Comparison of ENCODE assay signal across 14 cellular contexts in the genomic region with DNA sequence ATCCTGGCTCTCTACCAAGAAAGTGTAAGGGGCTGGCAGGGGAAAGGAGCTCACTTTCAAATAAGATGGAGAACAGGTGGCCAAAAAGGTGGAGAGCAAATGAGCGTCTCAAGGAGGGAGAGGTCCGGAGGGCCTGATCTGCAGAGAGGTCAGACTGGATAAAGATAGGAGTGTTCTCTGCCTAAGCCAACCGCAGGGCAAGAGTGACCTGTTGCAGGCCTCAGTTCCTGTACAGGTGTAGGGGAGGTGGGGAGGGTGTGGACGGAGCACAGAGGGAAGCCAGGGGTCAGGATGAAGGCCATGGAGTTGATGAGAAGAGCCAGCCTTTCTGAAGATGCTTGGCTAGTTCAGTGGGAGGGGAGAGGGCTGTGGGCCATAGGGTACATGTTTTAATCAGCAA.
DNase-seq lines count a peak whose midpoint lies in the region; ATAC-seq and TF ChIP-seq lines count a peak whose summit lies in the region.
"Had no signal": no experiment of that assay in that cellular context is flagged by ENCODE, and none has a peak within 500 bp of the region (broad histone marks: within the 10 kb centered on the region; RNA-seq: fewer than 3 reads in every experiment).

No MANE protein-coding gene starts in this region.

- in situ Hi-C loops in mammary epithelial cell (cut with MboI; ENCODE audit: low sequenced_read_pairs in 2 of 2) = no loop called here

- no peaks in the 10 kb centered on the region for H3K4me1 Mint-ChIP-seq in activated T-helper 17 cell treated with anti-CD3 and anti-CD28 coated beads, Interleukin-2, amount 50 U/mL, for 72 hours
- no peaks in the 10 kb centered on the region for H3K4me1 Mint-ChIP-seq in natural killer cell
- H3K4me1 Mint-ChIP-seq: B cell had no signal

- no peaks in the 10 kb centered on the region for H3K27me3 Mint-ChIP-seq in activated T-helper 17 cell treated with anti-CD3 and anti-CD28 coated beads, Interleukin-2, amount 50 U/mL, for 72 hours
- H3K27me3 Mint-ChIP-seq in natural killer cell (ENCODE audit: low read depth in 2 of 2) = no peaks in the 10 kb centered on the region
- H3K27me3 Mint-ChIP-seq: B cell; CD4-positive, alpha-beta T cell had no signal

- no TSS peak for BruUV-seq in mammary epithelial cell (replicated peaks; lab: Mats Ljungman, UMichigan)

- no peak overlapping the region for H3K23ac ChIP-seq in neuronal stem cell (ENCODE audit: low read depth, low read length, poor library complexity)

- dilution Hi-C loops in mammary epithelial cell (cut with HindIII; ENCODE audit: low sequenced_read_pairs) = no loop called here

- WGBS in mammary epithelial cell (ENCODE audit: low coverage, missing lambda C conversion rate) = 92% methylated on average over 4 of the region's 4 CpGs
- no CpG with 5 or more reads among the region's 4 CpGs for WGBS in neuronal stem cell (ENCODE audit: extremely low coverage in 2 of 2, insufficient read length in 2 of 2, insufficient replicate concordance in 1 of 2), 2 donors

- H4K91ac ChIP-seq in neuronal stem cell (ENCODE audit: low read depth, low read length, poor library complexity) = no peak overlapping the region

- no peaks in the 10 kb centered on the region for H3K36me3 Mint-ChIP-seq in activated T-helper 17 cell treated with anti-CD3 and anti-CD28 coated beads, Interleukin-2, amount 50 U/mL, for 72 hours (ENCODE audit: low read depth)
- H3K36me3 Mint-ChIP-seq in natural killer cell = no peaks in the 10 kb centered on the region

- no peaks in the 10 kb centered on the region for H3K9me3 ChIP-seq in mammary epithelial cell (replicated peaks; ENCODE audit: insufficient read depth, low read length)
- H3K9me3 ChIP-seq in breast epithelium = no peaks in the 10 kb centered on the region
- H3K9me3 ChIP-seq in neuronal stem cell (replicated peaks in 1 of 2; ENCODE audit: control insufficient read depth in 2 of 2, insufficient read depth in 1 of 2, low read depth in 1 of 2, low read length in 2 of 2) = no peaks in the 10 kb centered on the region

- ATAC-seq in activated T-helper 17 cell treated with anti-CD3 and anti-CD28 coated beads, Interleukin-2, amount 50 U/mL, for 72 hours (replicated peaks) = no peak
- ATAC-seq in natural killer cell = no peak
- no peak for ATAC-seq in GM21529 (IDR thresholded peaks at IDR 0.05; ENCODE audit: unreplicated experiment)
- ATAC-seq: HepG2 had no signal

- CTCF ChIA-PET in mammary epithelial cell (lab: Charles Lee; ENCODE audit: low non-redundant PET) = interaction anchor here (0.6 kb wide), 1 partner anchor 132 kb away, joined by 3 read pairs; no protein-coding TSS in a partner anchor

- H3K9ac ChIP-seq in mammary epithelial cell (ENCODE audit: insufficient read depth, low read length) = no peak overlapping the region
- no peak overlapping the region for H3K9ac ChIP-seq in neuronal stem cell (ENCODE audit: low read depth, low read length, poor library complexity)

- no peak overlapping the region for H3K4me3 Mint-ChIP-seq in activated T-helper 17 cell treated with anti-CD3 and anti-CD28 coated beads, Interleukin-2, amount 50 U/mL, for 72 hours
- no peak overlapping the region for H3K4me3 Mint-ChIP-seq in natural killer cell
- H3K4me3 Mint-ChIP-seq: B cell; CD4-positive, alpha-beta T cell had no signal

- H4K8ac ChIP-seq in neuronal stem cell (ENCODE audit: low read depth, low read length) = peak overlapping the region; percentile 74

- H4K20me1 ChIP-seq in mammary epithelial cell (ENCODE audit: insufficient read depth, low read length) = no peaks in the 10 kb centered on the region

- no peaks in the 10 kb centered on the region for H3K27me3 ChIP-seq in mammary epithelial cell (ENCODE audit: insufficient read depth, low read length)
- H3K27me3 ChIP-seq in breast epithelium = no peaks in the 10 kb centered on the region
- H3K27me3 ChIP-seq in neuronal stem cell (ENCODE audit: control insufficient read depth in 3 of 3, insufficient read depth in 3 of 3, low read depth in 1 of 3, low read length in 3 of 3) = peaks cover 0 to 6% (median 0%) of the 10 kb centered on the region in 3 experiments

- H2BK12ac ChIP-seq in neuronal stem cell (ENCODE audit: low read length) = no peak overlapping the region

- peaks cover 43% of the 10 kb centered on the region for H3K4me1 ChIP-seq in mammary epithelial cell (ENCODE audit: insufficient read depth, low read length)
- no peaks in the 10 kb centered on the region for H3K4me1 ChIP-seq in breast epithelium
- peaks cover 0 to 2% of the 10 kb centered on the region in 2 donors for H3K4me1 ChIP-seq in neuronal stem cell (ENCODE audit: control insufficient read depth in 2 of 2, insufficient read depth in 1 of 2, low read depth in 1 of 2, low read length in 2 of 2)

- H3K18ac ChIP-seq in neuronal stem cell (ENCODE audit: low read length) = no peak overlapping the region

- no peaks in the 10 kb centered on the region for H3K79me1 ChIP-seq in neuronal stem cell (ENCODE audit: low read depth, low read length)

- DNase-seq in mammary epithelial cell (no peak), breast epithelium (ENCODE audit: low spot score in 2 of 2) (no peak), neuronal stem cell (ENCODE audit: low spot score) (no peak), mucosa of gallbladder (ENCODE audit: low spot score) (no peak), natural killer cell (no peak)
- DNase-seq: C1 segment of cervical spinal cord; Calu3; CD4-positive, alpha-beta T cell; DMS 273 treated with DMSO at 0.1 percent for 48 hours; H7 had no signal

- H2BK120ac ChIP-seq in neuronal stem cell (ENCODE audit: low read depth, low read length) = no peak overlapping the region

- intact Hi-C loops in mammary epithelial cell (cut with micrococcal nuclease) (loop anchor here (5.0 kb wide), 1 partner anchor 81 kb away; no protein-coding TSS in a partner anchor), breast epithelium (cut with DNase I; ENCODE audit: low total_unique reads) (no loop called here), natural killer cell (cut with micrococcal nuclease) (no loop called here)

- no peaks in the 10 kb centered on the region for H3K79me2 ChIP-seq in mammary epithelial cell (ENCODE audit: insufficient read depth, low read length)

- no peak overlapping the region for H3K4ac ChIP-seq in neuronal stem cell (ENCODE audit: low read length)

- H2AFZ ChIP-seq in mammary epithelial cell (ENCODE audit: low read depth, low read length) = no peak overlapping the region
- H2AFZ ChIP-seq in neuronal stem cell (ENCODE audit: low read length) = no peak overlapping the region

- no peaks in the 10 kb centered on the region for H3K36me3 ChIP-seq in mammary epithelial cell (ENCODE audit: insufficient read depth, low read length)
- no peaks in the 10 kb centered on the region for H3K36me3 ChIP-seq in breast epithelium
- H3K36me3 ChIP-seq in neuronal stem cell (replicated peaks in 1 of 2; ENCODE audit: control insufficient read depth in 2 of 2, insufficient read depth in 2 of 2, low read length in 2 of 2) = no peaks in the 10 kb centered on the region

- H3K14ac ChIP-seq in neuronal stem cell (ENCODE audit: low read length) = no peak overlapping the region

- H3K4me3 ChIP-seq in mammary epithelial cell (replicated peaks in 1 of 3; ENCODE audit: insufficient read depth in 1 of 3, low read depth in 2 of 3, low read length in 3 of 3) (no peak overlapping the region), breast epithelium (no peak overlapping the region), neuronal stem cell (ENCODE audit: low read length in 2 of 2) (no peak overlapping the region)

- H3K4me2 ChIP-seq in mammary epithelial cell (ENCODE audit: insufficient read depth, low read depth, low read length) = no peak overlapping the region
- no peak overlapping the region for H3K4me2 ChIP-seq in neuronal stem cell (ENCODE audit: insufficient read depth, low read length, poor library complexity, severe bottlenecking)

- no peak for TF ChIP-seq CTCF in mammary epithelial cell (conservative IDR thresholded peaks at IDR 0.05 in 1 of 2, IDR thresholded peaks at IDR 0.05 in 1 of 2; ENCODE audit: extremely low read depth in 1 of 2, insufficient read depth in 1 of 2, low read depth in 1 of 2, low read length in 2 of 2)
- no peak for TF ChIP-seq CTCF in breast epithelium (IDR thresholded peaks at IDR 0.05)
- TF ChIP-seq CTCF in natural killer cell (IDR thresholded peaks at IDR 0.05) = no peak

- no peak overlapping the region for H2BK5ac ChIP-seq in neuronal stem cell (ENCODE audit: low read length)

- TF ChIP-seq POLR2A in breast epithelium (IDR thresholded peaks at IDR 0.05) = no peak

- H3K9me3 Mint-ChIP-seq in activated T-helper 17 cell treated with anti-CD3 and anti-CD28 coated beads, Interleukin-2, amount 50 U/mL, for 72 hours = no peaks in the 10 kb centered on the region
- no peaks in the 10 kb centered on the region for H3K9me3 Mint-ChIP-seq in natural killer cell
- H3K9me3 Mint-ChIP-seq: CD4-positive, alpha-beta T cell had no signal

- H2BK15ac ChIP-seq in neuronal stem cell (ENCODE audit: low read length) = no peak overlapping the region

- H3K27ac ChIP-seq in mammary epithelial cell (ENCODE audit: insufficient read depth, low read depth, low read length) (peak overlapping the region; percentile 18), breast epithelium (no peak overlapping the region), neuronal stem cell (replicated peaks; ENCODE audit: low read length) (no peak overlapping the region)

- peak overlapping the region; percentile 46 for H3K27ac Mint-ChIP-seq in activated T-helper 17 cell treated with anti-CD3 and anti-CD28 coated beads, Interleukin-2, amount 50 U/mL, for 72 hours
- H3K27ac Mint-ChIP-seq in natural killer cell = no peak overlapping the region
- H3K27ac Mint-ChIP-seq: B cell; CD4-positive, alpha-beta T cell had no signal

- no peak overlapping the region for H2AK5ac ChIP-seq in neuronal stem cell (ENCODE audit: low read depth, low read length)
